8 cellular contexts compared by ENCODE assay signal in the genomic region with DNA sequence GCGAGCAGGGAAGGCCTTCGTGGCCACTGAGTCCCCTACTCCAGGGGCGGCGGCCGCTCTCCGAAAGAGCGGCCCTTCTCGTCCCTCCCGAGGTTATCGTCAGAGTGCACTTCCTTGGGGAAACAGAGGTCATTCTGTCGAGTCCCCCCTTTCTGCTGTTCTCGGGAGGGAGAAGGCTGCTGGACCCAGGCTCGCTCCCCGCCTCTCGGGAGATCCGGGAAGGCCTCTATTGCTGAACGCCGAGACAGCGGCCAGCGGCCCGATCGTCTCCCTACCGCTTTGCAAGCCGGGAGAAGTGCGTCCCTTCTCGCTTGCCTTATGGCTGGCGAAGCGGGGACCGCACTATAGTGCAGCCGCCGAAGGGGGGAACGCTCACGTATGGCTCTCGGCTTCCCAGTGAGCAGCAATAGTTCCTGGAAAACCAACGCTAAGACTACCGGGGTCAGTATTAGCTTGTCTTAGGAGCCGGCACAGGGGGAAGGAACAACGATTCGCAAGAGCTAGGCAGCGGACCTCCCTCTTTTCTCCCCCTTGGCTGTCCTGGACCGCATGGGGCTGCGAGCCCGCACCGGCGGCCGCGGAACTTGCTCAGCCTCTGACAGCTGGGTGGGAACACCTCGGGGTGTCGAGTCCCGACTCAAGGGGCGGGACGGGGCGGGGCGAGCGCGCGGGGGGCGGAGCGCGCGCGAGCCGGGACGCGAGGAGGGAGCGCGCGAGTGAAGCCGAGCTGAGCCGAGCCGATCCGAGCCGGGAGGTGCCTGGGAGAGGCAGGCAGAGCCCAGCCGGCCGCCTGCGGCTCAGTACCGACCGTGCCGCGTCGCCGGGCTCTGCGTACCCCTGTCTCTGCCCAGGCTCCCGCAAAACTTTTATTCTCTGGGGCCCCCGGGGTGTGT. TPM values are rescaled to one million over a fixed set of nuclear protein-coding genes. Genes with fewer than 3 reads are reported as not detected.
DNase-seq lines count a peak whose midpoint lies in the region; ATAC-seq and TF ChIP-seq lines count a peak whose summit lies in the region.

No MANE protein-coding gene starts in this region.

- H3K4me3 ChIP-seq in CD8-positive, alpha-beta T cell (ENCODE audit: low read depth, low read length): peak overlapping the region; percentile 79
- H3K4me3 ChIP-seq in duodenal mucosa (ENCODE audit: low read depth in 1 of 2, low read length in 2 of 2): peak overlapping the region; percentile 87 to 93
- peak overlapping the region; percentile 82 for H3K4me3 ChIP-seq in lower lobe of right lung

- peak overlapping the region; percentile 90 for H3K4me3 Mint-ChIP-seq in CD8-positive, alpha-beta T cell
- H3K4me3 Mint-ChIP-seq in activated CD8-positive, alpha-beta T cell treated with anti-CD3 and anti-CD28 coated beads for 36 hours: peak overlapping the region; percentile 80

- peaks cover 33% of the 10 kb centered on the region for H3K4me1 Mint-ChIP-seq in CD8-positive, alpha-beta T cell (ENCODE audit: low read depth)
- H3K4me1 Mint-ChIP-seq in activated CD8-positive, alpha-beta T cell treated with anti-CD3 and anti-CD28 coated beads for 36 hours (ENCODE audit: low read depth): peaks cover 27% of the 10 kb centered on the region

- no peaks in the 10 kb centered on the region for H3K9me3 Mint-ChIP-seq in CD8-positive, alpha-beta T cell
- H3K9me3 Mint-ChIP-seq in activated CD8-positive, alpha-beta T cell treated with anti-CD3 and anti-CD28 coated beads for 36 hours: no peaks in the 10 kb centered on the region

- no peaks in the 10 kb centered on the region for H3K9me3 ChIP-seq in CD8-positive, alpha-beta T cell (ENCODE audit: low read length)
- H3K9me3 ChIP-seq in duodenal mucosa (ENCODE audit: control insufficient read depth in 1 of 2, low read length in 2 of 2) (no peaks in the 10 kb centered on the region), lower lobe of right lung (no peaks in the 10 kb centered on the region)

- peaks cover 10% of the 10 kb centered on the region for H3K36me3 Mint-ChIP-seq in CD8-positive, alpha-beta T cell
- no peaks in the 10 kb centered on the region for H3K36me3 Mint-ChIP-seq in activated CD8-positive, alpha-beta T cell treated with anti-CD3 and anti-CD28 coated beads for 36 hours (ENCODE audit: low read depth)

- H3K4me1 ChIP-seq in CD8-positive, alpha-beta T cell (ENCODE audit: insufficient read depth, low read length): peaks cover 26% of the 10 kb centered on the region
- H3K4me1 ChIP-seq in duodenal mucosa (ENCODE audit: control insufficient read depth in 1 of 2, insufficient read depth in 2 of 2, low read length in 2 of 2) (peaks cover 23 to 28% of the 10 kb centered on the region in 2 donors), lower lobe of right lung (peaks cover 26% of the 10 kb centered on the region)

- peak overlapping the region; percentile 65 to 92 for H3K9ac ChIP-seq in duodenal mucosa (ENCODE audit: low read depth in 1 of 2, low read length in 2 of 2)

- CTCF ChIA-PET in CD8-positive, alpha-beta T cell (lab: Charles Lee): no interaction called here
- CTCF ChIA-PET in activated CD8-positive, alpha-beta T cell treated with anti-CD3 and anti-CD28 coated beads for 36 hours (lab: Charles Lee): no interaction called here

- peaks cover 13% of the 10 kb centered on the region for H3K27me3 Mint-ChIP-seq in CD8-positive, alpha-beta T cell (ENCODE audit: low read depth)
- H3K27me3 Mint-ChIP-seq in activated CD8-positive, alpha-beta T cell treated with anti-CD3 and anti-CD28 coated beads for 36 hours: peaks cover 23% of the 10 kb centered on the region

- POLR2A ChIA-PET in CD8-positive, alpha-beta T cell (lab: Charles Lee): interaction anchor here (0.9 to 1.4 kb wide), 4 partner anchors 10 to 564 kb away, joined by 3 to 5 read pairs (median 4); a partner anchor contains a TSS
- POLR2A ChIA-PET in activated CD8-positive, alpha-beta T cell treated with anti-CD3 and anti-CD28 coated beads for 36 hours (lab: Charles Lee): interaction anchor here (0.7 to 1.3 kb wide), 5 partner anchors 8 to 347 kb away, joined by 3 to 4 read pairs (median 3); a partner anchor contains a TSS

- peak; percentile 79 to 94 (median 88) for DNase-seq in CD8-positive, alpha-beta T cell
- DNase-seq in HK-2 (ENCODE audit: unreplicated experiment) (peak; percentile 93), NCI-H82 (lab: John Stamatoyannopoulos, UW) (peak; percentile 97), lower lobe of right lung (peak; percentile 94)
- peak; percentile 90 for DNase-seq in activated CD8-positive, alpha-beta T cell treated with anti-CD3 and anti-CD28 coated beads for 36 hours
- peak; percentile 83 to 86 for DNase-seq in stimulated activated CD4-positive, alpha-beta T cell treated with anti-CD3 and anti-CD28 coated beads, Interleukin-4, amount 100 ng/mL, for 48 hours (ENCODE audit: low read depth in 2 of 2)

- peak overlapping the region; percentile 66 for H3K27ac ChIP-seq in CD8-positive, alpha-beta T cell (ENCODE audit: low read depth, low read length)
- H3K27ac ChIP-seq in duodenal mucosa (ENCODE audit: low read depth, low read length) (peak overlapping the region; percentile 92), lower lobe of right lung (peak overlapping the region; percentile 93)

- no peaks in the 10 kb centered on the region for H3K27me3 ChIP-seq in CD8-positive, alpha-beta T cell (ENCODE audit: insufficient read depth, low read length)
- peaks cover 0 to 14% of the 10 kb centered on the region in 2 donors for H3K27me3 ChIP-seq in duodenal mucosa (ENCODE audit: control insufficient read depth in 1 of 2, insufficient read depth in 2 of 2, low read length in 2 of 2)
- no peaks in the 10 kb centered on the region for H3K27me3 ChIP-seq in lower lobe of right lung (ENCODE audit: low read depth)

- TF ChIP-seq CTCF in CD8-positive, alpha-beta T cell (IDR thresholded peaks at IDR 0.05): no peak
- no peak for TF ChIP-seq CTCF in activated CD8-positive, alpha-beta T cell treated with anti-CD3 and anti-CD28 coated beads for 36 hours (IDR thresholded peaks at IDR 0.05)
- TF ChIP-seq CTCF in lower lobe of right lung (IDR thresholded peaks at IDR 0.05): no peak

- H3K36me3 ChIP-seq in CD8-positive, alpha-beta T cell (ENCODE audit: insufficient read depth, low read length): no peaks in the 10 kb centered on the region
- H3K36me3 ChIP-seq in duodenal mucosa (ENCODE audit: control insufficient read depth in 1 of 2, insufficient read depth in 2 of 2, low read length in 2 of 2) (no peaks in the 10 kb centered on the region), lower lobe of right lung (no peaks in the 10 kb centered on the region)

- H3K27ac Mint-ChIP-seq in CD8-positive, alpha-beta T cell: peak overlapping the region; percentile 75
- H3K27ac Mint-ChIP-seq in activated CD8-positive, alpha-beta T cell treated with anti-CD3 and anti-CD28 coated beads for 36 hours: peak overlapping the region; percentile 95

- intact Hi-C loops in CD8-positive, alpha-beta T cell (cut with DNase I, micrococcal nuclease): loop anchor here (1.0 to 10.0 kb wide), 7 partner anchors 190 to 1953 kb away; a partner anchor contains a TSS
- intact Hi-C loops in activated CD8-positive, alpha-beta T cell treated with anti-CD3 and anti-CD28 coated beads for 36 hours (cut with micrococcal nuclease): loop anchor here (5.0 kb wide), 1 partner anchor 308 kb away; a partner anchor contains a TSS
- intact Hi-C loops in lower lobe of right lung (cut with DNase I): no loop called here

- peak; percentile 85 for ATAC-seq in CD8-positive, alpha-beta T cell
- ATAC-seq in GM19463 (IDR thresholded peaks at IDR 0.05; ENCODE audit: unreplicated experiment) (peak; percentile 88), lower lobe of right lung (peak; percentile 96 to 98)
- ATAC-seq in activated CD8-positive, alpha-beta T cell treated with anti-CD3 and anti-CD28 coated beads for 36 hours: peak; percentile 90

RNA-seq across cellular contexts. Expression of a gene that starts 0.9 kb away (rescaled TPM):
- 1 to 10 TPM; 1.8 to 2.9 TPM for total RNA-seq in CD8-positive, alpha-beta T cell
- 1 to 10 TPM; 2.6 to 2.7 TPM for total RNA-seq in activated CD8-positive, alpha-beta T cell treated with anti-CD3 and anti-CD28 coated beads for 36 hours
- 14.9 TPM for total RNA-seq in lower lobe of right lung

Comparison
In these comparisons a context has a peak if more than half of its experiments do, and no peak if none do; other contexts are left out.
1. Peak in every context shown above with its lines: DNase-seq, ATAC-seq, H3K4me3 ChIP-seq and H3K27ac ChIP-seq.